ENCODE assay signal across 8 cellular contexts in genomic region chr4:128288689-128289106, GRCh38. TPM values are rescaled to one million over a fixed set of nuclear protein-coding genes. Genes with fewer than 3 reads are reported as not detected.
DNase-seq lines count a peak whose midpoint lies in the region; ATAC-seq and TF ChIP-seq lines count a peak whose summit lies in the region.

No MANE protein-coding gene starts in this region.

- H3K9ac ChIP-seq in mesenchymal stem cell (ENCODE audit: low read length) = peak overlapping the region; percentile 93

- CTCF ChIA-PET in CD8-positive, alpha-beta T cell (lab: Charles Lee) = interaction anchor here (0.6 kb wide), 1 partner anchor 491 kb away, joined by 3 read pairs; no protein-coding TSS in a partner anchor

- peaks cover 12% of the 10 kb centered on the region for H3K36me3 Mint-ChIP-seq in CD8-positive, alpha-beta T cell
- peaks cover 4% of the 10 kb centered on the region for H3K36me3 Mint-ChIP-seq in chondrocyte (ENCODE audit: low read depth)

- H3K4me2 ChIP-seq in mesenchymal stem cell (ENCODE audit: low read length, poor library complexity, severe bottlenecking) = peak overlapping the region; percentile 93

- peak overlapping the region; percentile 91 for H2BK120ac ChIP-seq in mesenchymal stem cell (ENCODE audit: low read depth, low read length)

- peak overlapping the region; percentile 97 to 98 for H3K4ac ChIP-seq in mesenchymal stem cell (ENCODE audit: low read depth in 1 of 2, low read length in 2 of 2)

- DNase-seq in CD8-positive, alpha-beta T cell = peak in 4 of 7 experiments; percentile 18 to 69 (median 38)
- peak in 1 of 2 experiments; percentile 21 for DNase-seq in HL-60 (ENCODE audit: low read depth in 1 of 2, low spot score in 1 of 2)
- no peak for DNase-seq in SJSA1 (ENCODE audit: low read depth in 1 of 2, low spot score in 2 of 2)
- no peak for DNase-seq in chondrocyte (ENCODE audit: low spot score)
- peak; percentile 47 for DNase-seq in mesenchymal stem cell
- no peak for DNase-seq in uterus

- TF ChIP-seq POLR2A in uterus (IDR thresholded peaks at IDR 0.05) = no peak

- H2BK15ac ChIP-seq in mesenchymal stem cell (ENCODE audit: low read depth, poor library complexity, severe bottlenecking) = peak overlapping the region; percentile 97

- no peaks in the 10 kb centered on the region for H3K36me3 ChIP-seq in CD8-positive, alpha-beta T cell (ENCODE audit: insufficient read depth, low read length)
- H3K36me3 ChIP-seq in SJSA1 (peaks cover 25% of the 10 kb centered on the region), mesenchymal stem cell (ENCODE audit: control insufficient read depth in 1 of 2, insufficient read depth in 2 of 2, low read depth in 1 of 2, low read length in 2 of 2) (no peaks in the 10 kb centered on the region), uterus (no peaks in the 10 kb centered on the region)

- H2AFZ ChIP-seq in mesenchymal stem cell (ENCODE audit: low read depth, low read length) = peak overlapping the region; percentile 46

- H3K79me1 ChIP-seq in mesenchymal stem cell (replicated peaks; ENCODE audit: low read length, poor library complexity, severe bottlenecking) = peaks cover 4% of the 10 kb centered on the region

- H3K23ac ChIP-seq in mesenchymal stem cell (ENCODE audit: low read length in 2 of 2) = no peak overlapping the region

- POLR2A ChIA-PET in CD8-positive, alpha-beta T cell (lab: Charles Lee) = interaction anchor here (1.1 to 2.6 kb wide), 5 partner anchors 9 to 523 kb away, joined by 3 to 12 read pairs (median 6); partner anchors contain the start of genes ABHD18, LARP1B and MFSD8

- H3K4me3 ChIP-seq in CD8-positive, alpha-beta T cell (ENCODE audit: low read depth, low read length) = peak overlapping the region; percentile 69
- H3K4me3 ChIP-seq in HL-60 (replicated peaks; ENCODE audit: insufficient read depth, low read length) = peak overlapping the region; percentile 76
- H3K4me3 ChIP-seq in SJSA1 = peak overlapping the region; percentile 65
- peak overlapping the region; percentile 78 to 85 for H3K4me3 ChIP-seq in mesenchymal stem cell (ENCODE audit: insufficient read depth in 1 of 2, low read depth in 1 of 2, low read length in 2 of 2)
- peak overlapping the region; percentile 63 to 96 for H3K4me3 ChIP-seq in uterus

- peak overlapping the region; percentile 97 for H3K27ac Mint-ChIP-seq in CD8-positive, alpha-beta T cell
- H3K27ac Mint-ChIP-seq in chondrocyte (ENCODE audit: unreplicated experiment) = peak overlapping the region; percentile 92

- 13% methylated on average over 11 of the region's 13 CpGs for WGBS in mesenchymal stem cell

- no peaks in the 10 kb centered on the region for H3K9me3 Mint-ChIP-seq in CD8-positive, alpha-beta T cell
- H3K9me3 Mint-ChIP-seq in chondrocyte (ENCODE audit: low read depth) = no peaks in the 10 kb centered on the region

- H4K91ac ChIP-seq in mesenchymal stem cell (ENCODE audit: low read length) = no peak overlapping the region

- H4K8ac ChIP-seq in mesenchymal stem cell (ENCODE audit: low read length) = peak overlapping the region; percentile 82

- H3K18ac ChIP-seq in mesenchymal stem cell (ENCODE audit: low read depth in 1 of 2, low read length in 2 of 2) = peak overlapping the region; percentile 98 to 99

- H3K27me3 ChIP-seq in CD8-positive, alpha-beta T cell (ENCODE audit: insufficient read depth, low read length) = no peaks in the 10 kb centered on the region
- H3K27me3 ChIP-seq in HL-60 (ENCODE audit: insufficient read depth, poor library complexity, severe bottlenecking) (no peaks in the 10 kb centered on the region), SJSA1 (replicated peaks) (no peaks in the 10 kb centered on the region), mesenchymal stem cell (ENCODE audit: control insufficient read depth in 1 of 2, insufficient read depth in 1 of 2, low read length in 2 of 2) (no peaks in the 10 kb centered on the region), uterus (no peaks in the 10 kb centered on the region)

- peak; percentile 39 for ATAC-seq in CD8-positive, alpha-beta T cell
- ATAC-seq in GM21526 (IDR thresholded peaks at IDR 0.05; ENCODE audit: low FRiP score, unreplicated experiment) (no peak), GM18907 (IDR thresholded peaks at IDR 0.05; ENCODE audit: unreplicated experiment) (no peak)

- H2BK5ac ChIP-seq in mesenchymal stem cell (ENCODE audit: low read depth, low read length, poor library complexity, severe bottlenecking) = peak overlapping the region; percentile 96

- H3K4me1 ChIP-seq in CD8-positive, alpha-beta T cell (ENCODE audit: insufficient read depth, low read length) = peaks cover 28% of the 10 kb centered on the region
- H3K4me1 ChIP-seq in SJSA1 (replicated peaks) = peaks cover 13% of the 10 kb centered on the region
- peaks cover 4% of the 10 kb centered on the region for H3K4me1 ChIP-seq in mesenchymal stem cell (ENCODE audit: control insufficient read depth, insufficient read depth, low read depth, low read length)
- H3K4me1 ChIP-seq in uterus = peaks cover 0 to 7% of the 10 kb centered on the region in 2 donors

- intact Hi-C loops in CD8-positive, alpha-beta T cell (cut with DNase I, micrococcal nuclease) = loop anchor here (1.0 to 10.0 kb wide), 8 partner anchors 94 to 805 kb away; partner anchors contain the start of genes PLK4 (in 2 of the 2), LARP1B (in 1 of the 2) and SCLT1 (in 1 of the 2)
- intact Hi-C loops in uterus (cut with DNase I; ENCODE audit: low total_unique reads) = no loop called here

- peak overlapping the region; percentile 95 for H3K27ac ChIP-seq in CD8-positive, alpha-beta T cell (ENCODE audit: low read depth, low read length)
- H3K27ac ChIP-seq in HL-60 (replicated peaks) (peak overlapping the region; percentile 87), SJSA1 (peak overlapping the region; percentile 81), mesenchymal stem cell (ENCODE audit: low read length, poor library complexity, severe bottlenecking) (peak overlapping the region; percentile 98), uterus (peak overlapping the region; percentile 85 to 90)

- TF ChIP-seq CTCF in CD8-positive, alpha-beta T cell (IDR thresholded peaks at IDR 0.05) = no peak
- TF ChIP-seq CTCF in HL-60 (IDR thresholded peaks at IDR 0.05; ENCODE audit: insufficient read depth, low read length) (no peak), chondrocyte (IDR thresholded peaks at IDR 0.05) (no peak), uterus (IDR thresholded peaks at IDR 0.05) (no peak)

- no peaks in the 10 kb centered on the region for H3K9me3 ChIP-seq in CD8-positive, alpha-beta T cell (ENCODE audit: low read length)
- no peaks in the 10 kb centered on the region for H3K9me3 ChIP-seq in SJSA1 (replicated peaks)
- H3K9me3 ChIP-seq in mesenchymal stem cell (ENCODE audit: control insufficient read depth, low read length) = no peaks in the 10 kb centered on the region
- no peaks in the 10 kb centered on the region for H3K9me3 ChIP-seq in uterus

- no peaks in the 10 kb centered on the region for H3K27me3 Mint-ChIP-seq in CD8-positive, alpha-beta T cell (ENCODE audit: low read depth)
- H3K27me3 Mint-ChIP-seq in chondrocyte (ENCODE audit: low read depth) = no peaks in the 10 kb centered on the region

- H3K4me3 Mint-ChIP-seq in CD8-positive, alpha-beta T cell = peak overlapping the region; percentile 97
- H3K4me3 Mint-ChIP-seq in chondrocyte (ENCODE audit: unreplicated experiment) = peak overlapping the region; percentile 96

- peak overlapping the region in 1 of 2 experiments; percentile 81 for H3K14ac ChIP-seq in mesenchymal stem cell (ENCODE audit: low read length in 2 of 2)

- H3K4me1 Mint-ChIP-seq in CD8-positive, alpha-beta T cell (ENCODE audit: low read depth) = peaks cover 43% of the 10 kb centered on the region
- H3K4me1 Mint-ChIP-seq in chondrocyte (ENCODE audit: low read depth) = peaks cover 31% of the 10 kb centered on the region

- peak overlapping the region; percentile 23 for H2AK5ac ChIP-seq in mesenchymal stem cell (ENCODE audit: low read length, severe bottlenecking)

- no peak overlapping the region for H2BK12ac ChIP-seq in mesenchymal stem cell (ENCODE audit: low read length in 2 of 2)

RNA-seq across cellular contexts. Expression of gene PGRMC2, which starts 1.1 kb away (rescaled TPM):
- total RNA-seq in CD8-positive, alpha-beta T cell = 100 to 1,000 TPM; 167 to 183 TPM
- 18.1 and 36.5 TPM in 2 replicates for total RNA-seq in SJSA1 (2014; rRNA removed; shearing (Covaris generic))
- total RNA-seq in chondrocyte (136 to 138 TPM (median 136 TPM) in 3 replicates), uterus (10 to 100 TPM; 14.9 to 66.0 (median 37.6) TPM)
- polyA plus RNA-seq in mesenchymal stem cell (2013, experiment 1 of 2) = 117 TPM
- polyA plus RNA-seq in mesenchymal stem cell (2013, experiment 2 of 2) = 116 TPM

Comparison
In these comparisons a context has a peak if more than half of its experiments do, and no peak if none do; other contexts are left out.
1. DNase-seq: peak in CD8-positive, alpha-beta T cell (4 of 7) and mesenchymal stem cell (single experiment); none in SJSA1 (0 of 2), chondrocyte (single experiment) and uterus (0 of 2).
2. Peak in every context shown above with its lines, with median percentiles within 50 percentile points of each other: H3K27ac ChIP-seq and H3K4me3 ChIP-seq.